10 cellular contexts compared by ENCODE assay signal in the genomic region with DNA sequence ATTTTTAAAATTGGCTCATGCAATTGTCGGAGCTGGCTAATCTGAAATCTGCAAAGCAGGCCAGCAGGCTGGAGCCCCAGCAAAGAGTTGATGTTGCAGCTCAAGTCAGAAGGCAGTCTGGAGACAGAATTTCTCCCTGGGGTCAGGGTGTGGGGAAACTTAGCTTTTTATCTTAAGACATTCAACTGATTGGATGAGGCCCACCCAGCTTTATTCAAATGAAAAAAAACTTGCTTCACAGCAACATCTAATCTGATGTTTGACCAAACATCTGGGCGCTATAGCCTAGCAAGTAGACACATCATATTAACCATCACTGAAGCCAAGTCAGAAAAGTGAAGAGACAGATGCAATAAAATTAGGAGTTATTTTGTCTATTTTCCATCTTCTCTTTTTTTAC.
"Had no signal": no experiment of that assay in that cellular context is flagged by ENCODE, and none has a peak within 500 bp of the region (broad histone marks: within the 10 kb centered on the region; RNA-seq: fewer than 3 reads in every experiment).

No MANE protein-coding gene starts in this region.

- H3K4me1 Mint-ChIP-seq: IgD-negative memory B cell had no signal

- H3K4me2 ChIP-seq: GM23338 had no signal

- FAIRE-seq: H1, H54, HepG2 had no signal

- H3K4me3 Mint-ChIP-seq: GM23338, H9, HFFc6, IgD-negative memory B cell had no signal

- H3K27me3 Mint-ChIP-seq: IgD-negative memory B cell had no signal

- H3K27ac ChIP-seq: HL-60 had no signal

- H2AFZ ChIP-seq: GM23338 had no signal

- H3K9me3 Mint-ChIP-seq: GM23338, H9, HFFc6, IgD-negative memory B cell had no signal

- H3K36me3 Mint-ChIP-seq: IgD-negative memory B cell had no signal

- ATAC-seq: GM23338 had no signal

- H3K4me3 ChIP-seq: GM23338 had no signal

- H3K27ac Mint-ChIP-seq: GM23338, HFFc6, IgD-negative memory B cell had no signal

- DNase-seq: H9, HCEC 1CT, HFFc6, KG1 had no signal
